1 cellular context compared by ENCODE assay signal in genomic region chr10:17616403-17617030, GRCh38.
TF ChIP-seq lines count a peak whose summit lies in the region.

No MANE protein-coding gene starts in this region.

TF ChIP-seq in K562, 482 proteins besides CTCF, POLR2A, EP300 and RAD21 (continued from another document and continues in another):
- TF ChIP-seq ETS1 (conservative IDR thresholded peaks at IDR 0.05; ENCODE audit: control insufficient read depth, low read depth, low read length) (no peak), ZNF23 (CRISPR knock-in tag; IDR thresholded peaks at IDR 0.05) (no peak), ZNF174 (CRISPR knock-in tag; IDR thresholded peaks at IDR 0.05) (no peak), BACH1 (tag; IDR thresholded peaks at IDR 0.05) (no peak), MYC (IDR thresholded peaks at IDR 0.05; ENCODE audit: low read depth, low read length) (no peak), MYC (CRISPR knock-in tag; IDR thresholded peaks at IDR 0.05; ENCODE audit: borderline replicate concordance, low read depth) (no peak), ZNF384 (IDR thresholded peaks at IDR 0.05; ENCODE audit: low read depth, low read length) (peak; percentile 62), CEBPB (tag; IDR thresholded peaks at IDR 0.05) (peak; percentile 95), ESRRA (IDR thresholded peaks at IDR 0.05; ENCODE audit: borderline replicate concordance, low read depth) (peak; percentile 51; the same call in 1 of the 2 replicates), MCM5 (IDR thresholded peaks at IDR 0.05; ENCODE audit: low read depth) (no peak), SRSF1 (IDR thresholded peaks at IDR 0.05; ENCODE audit: low read depth, low read length) (no peak), NFIC (IDR thresholded peaks at IDR 0.05) (no peak), MYNN (IDR thresholded peaks at IDR 0.05) (no peak), MYNN (CRISPR knock-in tag; IDR thresholded peaks at IDR 0.05) (no peak), ZNF175 (CRISPR knock-in tag; IDR thresholded peaks at IDR 0.05; ENCODE audit: low read depth) (no peak), EP400 (IDR thresholded peaks at IDR 0.05) (no peak; the same call in 1 of the 2 replicates), ZNF589 (CRISPR knock-in tag; IDR thresholded peaks at IDR 0.05; ENCODE audit: low read depth) (no peak), E2F3 (CRISPR knock-in tag; IDR thresholded peaks at IDR 0.05) (no peak), CCAR2 (IDR thresholded peaks at IDR 0.05; ENCODE audit: low read depth, low read length) (no peak), ZNF347 (CRISPR knock-in tag; IDR thresholded peaks at IDR 0.05; ENCODE audit: low read depth) (no peak), ARID1B (IDR thresholded peaks at IDR 0.05) (peak; percentile 70), ZNF699 (CRISPR knock-in tag; IDR thresholded peaks at IDR 0.05; ENCODE audit: insufficient replicate concordance) (no peak), CREBBP (IDR thresholded peaks at IDR 0.05; ENCODE audit: low read depth, low read length) (no peak), E2F4 (CRISPR knock-in tag; IDR thresholded peaks at IDR 0.05; ENCODE audit: low read depth) (no peak), ETV6 (IDR thresholded peaks at IDR 0.05; ENCODE audit: borderline replicate concordance in 1 of 2, low read depth in 2 of 2, low read length in 1 of 2) (no peak), ETV6 (CRISPR knock-in tag; IDR thresholded peaks at IDR 0.05; ENCODE audit: borderline replicate concordance) (no peak), MAFF (IDR thresholded peaks at IDR 0.05; ENCODE audit: low read length) (peak; percentile 75; the same call in 1 of the 2 replicates), HCFC1 (IDR thresholded peaks at IDR 0.05; ENCODE audit: low read depth, low read length) (no peak), FOXP1 (CRISPR knock-in tag; IDR thresholded peaks at IDR 0.05) (no peak), SAFB2 (IDR thresholded peaks at IDR 0.05; ENCODE audit: borderline replicate concordance, low read depth, low read length, severe bottlenecking) (no peak), YY1 (IDR thresholded peaks at IDR 0.05; ENCODE audit: borderline replicate concordance in 1 of 3, control insufficient read depth in 1 of 3, extremely low read depth in 1 of 3, insufficient read depth in 3 of 3, insufficient read length in 1 of 3, insufficient replicate concordance in 2 of 3, low read depth in 1 of 3, low read length in 2 of 3) (no peak), ZNF780A (CRISPR knock-in tag; IDR thresholded peaks at IDR 0.05) (no peak), TCF7 (IDR thresholded peaks at IDR 0.05; ENCODE audit: borderline replicate concordance) (no peak), GABPA (tag; conservative IDR thresholded peaks at IDR 0.05; ENCODE audit: low read depth) (no peak), TRIM28 (IDR thresholded peaks at IDR 0.05) (no peak), KLF1 (tag; IDR thresholded peaks at IDR 0.05) (no peak), CTBP1 (IDR thresholded peaks at IDR 0.05; ENCODE audit: borderline replicate concordance) (peak; percentile 80), RFX1 (IDR thresholded peaks at IDR 0.05) (no peak), GMEB1 (CRISPR knock-in tag; IDR thresholded peaks at IDR 0.05) (no peak), OTX1 (CRISPR knock-in tag; IDR thresholded peaks at IDR 0.05) (no peak), HSF4 (CRISPR knock-in tag; IDR thresholded peaks at IDR 0.05; ENCODE audit: borderline replicate concordance) (no peak), CBX3 (IDR thresholded peaks at IDR 0.05; ENCODE audit: borderline replicate concordance in 1 of 2, low read length in 2 of 2) (peak in 1 of 2 experiments; percentile 43; a peak in 1 of 3 replicates), NCOA4 (IDR thresholded peaks at IDR 0.05; ENCODE audit: partially characterized antibody) (no peak)
- TF ChIP-seq, protein P1, sequence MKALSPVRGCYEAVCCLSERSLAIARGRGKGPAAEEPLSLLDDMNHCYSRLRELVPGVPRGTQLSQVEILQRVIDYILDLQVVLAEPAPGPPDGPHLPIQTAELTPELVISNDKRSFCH (CRISPR knock-in tag; IDR thresholded peaks at IDR 0.05), result no peak
- TF ChIP-seq, protein P1 (tag; IDR thresholded peaks at IDR 0.05), result no peak
- TF ChIP-seq, protein P2, sequence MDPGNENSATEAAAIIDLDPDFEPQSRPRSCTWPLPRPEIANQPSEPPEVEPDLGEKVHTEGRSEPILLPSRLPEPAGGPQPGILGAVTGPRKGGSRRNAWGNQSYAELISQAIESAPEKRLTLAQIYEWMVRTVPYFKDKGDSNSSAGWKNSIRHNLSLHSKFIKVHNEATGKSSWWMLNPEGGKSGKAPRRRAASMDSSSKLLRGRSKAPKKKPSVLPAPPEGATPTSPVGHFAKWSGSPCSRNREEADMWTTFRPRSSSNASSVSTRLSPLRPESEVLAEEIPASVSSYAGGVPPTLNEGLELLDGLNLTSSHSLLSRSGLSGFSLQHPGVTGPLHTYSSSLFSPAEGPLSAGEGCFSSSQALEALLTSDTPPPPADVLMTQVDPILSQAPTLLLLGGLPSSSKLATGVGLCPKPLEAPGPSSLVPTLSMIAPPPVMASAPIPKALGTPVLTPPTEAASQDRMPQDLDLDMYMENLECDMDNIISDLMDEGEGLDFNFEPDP (CRISPR knock-in tag; IDR thresholded peaks at IDR 0.05), result no peak
- TF ChIP-seq, protein P3, sequence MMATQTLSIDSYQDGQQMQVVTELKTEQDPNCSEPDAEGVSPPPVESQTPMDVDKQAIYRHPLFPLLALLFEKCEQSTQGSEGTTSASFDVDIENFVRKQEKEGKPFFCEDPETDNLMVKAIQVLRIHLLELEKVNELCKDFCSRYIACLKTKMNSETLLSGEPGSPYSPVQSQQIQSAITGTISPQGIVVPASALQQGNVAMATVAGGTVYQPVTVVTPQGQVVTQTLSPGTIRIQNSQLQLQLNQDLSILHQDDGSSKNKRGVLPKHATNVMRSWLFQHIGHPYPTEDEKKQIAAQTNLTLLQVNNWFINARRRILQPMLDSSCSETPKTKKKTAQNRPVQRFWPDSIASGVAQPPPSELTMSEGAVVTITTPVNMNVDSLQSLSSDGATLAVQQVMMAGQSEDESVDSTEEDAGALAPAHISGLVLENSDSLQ (IDR thresholded peaks at IDR 0.05), result peak; percentile 68
- TF ChIP-seq, protein P4, sequence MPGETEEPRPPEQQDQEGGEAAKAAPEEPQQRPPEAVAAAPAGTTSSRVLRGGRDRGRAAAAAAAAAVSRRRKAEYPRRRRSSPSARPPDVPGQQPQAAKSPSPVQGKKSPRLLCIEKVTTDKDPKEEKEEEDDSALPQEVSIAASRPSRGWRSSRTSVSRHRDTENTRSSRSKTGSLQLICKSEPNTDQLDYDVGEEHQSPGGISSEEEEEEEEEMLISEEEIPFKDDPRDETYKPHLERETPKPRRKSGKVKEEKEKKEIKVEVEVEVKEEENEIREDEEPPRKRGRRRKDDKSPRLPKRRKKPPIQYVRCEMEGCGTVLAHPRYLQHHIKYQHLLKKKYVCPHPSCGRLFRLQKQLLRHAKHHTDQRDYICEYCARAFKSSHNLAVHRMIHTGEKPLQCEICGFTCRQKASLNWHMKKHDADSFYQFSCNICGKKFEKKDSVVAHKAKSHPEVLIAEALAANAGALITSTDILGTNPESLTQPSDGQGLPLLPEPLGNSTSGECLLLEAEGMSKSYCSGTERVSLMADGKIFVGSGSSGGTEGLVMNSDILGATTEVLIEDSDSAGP (CRISPR knock-in tag; IDR thresholded peaks at IDR 0.05), result no peak
- TF ChIP-seq, protein P5, sequence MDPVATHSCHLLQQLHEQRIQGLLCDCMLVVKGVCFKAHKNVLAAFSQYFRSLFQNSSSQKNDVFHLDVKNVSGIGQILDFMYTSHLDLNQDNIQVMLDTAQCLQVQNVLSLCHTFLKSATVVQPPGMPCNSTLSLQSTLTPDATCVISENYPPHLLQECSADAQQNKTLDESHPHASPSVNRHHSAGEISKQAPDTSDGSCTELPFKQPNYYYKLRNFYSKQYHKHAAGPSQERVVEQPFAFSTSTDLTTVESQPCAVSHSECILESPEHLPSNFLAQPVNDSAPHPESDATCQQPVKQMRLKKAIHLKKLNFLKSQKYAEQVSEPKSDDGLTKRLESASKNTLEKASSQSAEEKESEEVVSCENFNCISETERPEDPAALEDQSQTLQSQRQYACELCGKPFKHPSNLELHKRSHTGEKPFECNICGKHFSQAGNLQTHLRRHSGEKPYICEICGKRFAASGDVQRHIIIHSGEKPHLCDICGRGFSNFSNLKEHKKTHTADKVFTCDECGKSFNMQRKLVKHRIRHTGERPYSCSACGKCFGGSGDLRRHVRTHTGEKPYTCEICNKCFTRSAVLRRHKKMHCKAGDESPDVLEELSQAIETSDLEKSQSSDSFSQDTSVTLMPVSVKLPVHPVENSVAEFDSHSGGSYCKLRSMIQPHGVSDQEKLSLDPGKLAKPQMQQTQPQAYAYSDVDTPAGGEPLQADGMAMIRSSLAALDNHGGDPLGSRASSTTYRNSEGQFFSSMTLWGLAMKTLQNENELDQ (CRISPR knock-in tag; IDR thresholded peaks at IDR 0.05; ENCODE audit: borderline replicate concordance), result no peak
- TF ChIP-seq, protein P6, sequence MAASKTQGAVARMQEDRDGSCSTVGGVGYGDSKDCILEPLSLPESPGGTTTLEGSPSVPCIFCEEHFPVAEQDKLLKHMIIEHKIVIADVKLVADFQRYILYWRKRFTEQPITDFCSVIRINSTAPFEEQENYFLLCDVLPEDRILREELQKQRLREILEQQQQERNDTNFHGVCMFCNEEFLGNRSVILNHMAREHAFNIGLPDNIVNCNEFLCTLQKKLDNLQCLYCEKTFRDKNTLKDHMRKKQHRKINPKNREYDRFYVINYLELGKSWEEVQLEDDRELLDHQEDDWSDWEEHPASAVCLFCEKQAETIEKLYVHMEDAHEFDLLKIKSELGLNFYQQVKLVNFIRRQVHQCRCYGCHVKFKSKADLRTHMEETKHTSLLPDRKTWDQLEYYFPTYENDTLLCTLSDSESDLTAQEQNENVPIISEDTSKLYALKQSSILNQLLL (CRISPR knock-in tag; IDR thresholded peaks at IDR 0.05; ENCODE audit: borderline replicate concordance), result no peak
- TF ChIP-seq, protein P7, sequence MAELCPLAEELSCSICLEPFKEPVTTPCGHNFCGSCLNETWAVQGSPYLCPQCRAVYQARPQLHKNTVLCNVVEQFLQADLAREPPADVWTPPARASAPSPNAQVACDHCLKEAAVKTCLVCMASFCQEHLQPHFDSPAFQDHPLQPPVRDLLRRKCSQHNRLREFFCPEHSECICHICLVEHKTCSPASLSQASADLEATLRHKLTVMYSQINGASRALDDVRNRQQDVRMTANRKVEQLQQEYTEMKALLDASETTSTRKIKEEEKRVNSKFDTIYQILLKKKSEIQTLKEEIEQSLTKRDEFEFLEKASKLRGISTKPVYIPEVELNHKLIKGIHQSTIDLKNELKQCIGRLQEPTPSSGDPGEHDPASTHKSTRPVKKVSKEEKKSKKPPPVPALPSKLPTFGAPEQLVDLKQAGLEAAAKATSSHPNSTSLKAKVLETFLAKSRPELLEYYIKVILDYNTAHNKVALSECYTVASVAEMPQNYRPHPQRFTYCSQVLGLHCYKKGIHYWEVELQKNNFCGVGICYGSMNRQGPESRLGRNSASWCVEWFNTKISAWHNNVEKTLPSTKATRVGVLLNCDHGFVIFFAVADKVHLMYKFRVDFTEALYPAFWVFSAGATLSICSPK (IDR thresholded peaks at IDR 0.05; ENCODE audit: borderline replicate concordance), result no peak
- TF ChIP-seq, protein P8, sequence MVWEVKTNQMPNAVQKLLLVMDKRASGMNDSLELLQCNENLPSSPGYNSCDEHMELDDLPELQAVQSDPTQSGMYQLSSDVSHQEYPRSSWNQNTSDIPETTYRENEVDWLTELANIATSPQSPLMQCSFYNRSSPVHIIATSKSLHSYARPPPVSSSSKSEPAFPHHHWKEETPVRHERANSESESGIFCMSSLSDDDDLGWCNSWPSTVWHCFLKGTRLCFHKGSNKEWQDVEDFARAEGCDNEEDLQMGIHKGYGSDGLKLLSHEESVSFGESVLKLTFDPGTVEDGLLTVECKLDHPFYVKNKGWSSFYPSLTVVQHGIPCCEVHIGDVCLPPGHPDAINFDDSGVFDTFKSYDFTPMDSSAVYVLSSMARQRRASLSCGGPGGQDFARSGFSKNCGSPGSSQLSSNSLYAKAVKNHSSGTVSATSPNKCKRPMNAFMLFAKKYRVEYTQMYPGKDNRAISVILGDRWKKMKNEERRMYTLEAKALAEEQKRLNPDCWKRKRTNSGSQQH (CRISPR knock-in tag; IDR thresholded peaks at IDR 0.05), result no peak
- TF ChIP-seq, protein P9, sequence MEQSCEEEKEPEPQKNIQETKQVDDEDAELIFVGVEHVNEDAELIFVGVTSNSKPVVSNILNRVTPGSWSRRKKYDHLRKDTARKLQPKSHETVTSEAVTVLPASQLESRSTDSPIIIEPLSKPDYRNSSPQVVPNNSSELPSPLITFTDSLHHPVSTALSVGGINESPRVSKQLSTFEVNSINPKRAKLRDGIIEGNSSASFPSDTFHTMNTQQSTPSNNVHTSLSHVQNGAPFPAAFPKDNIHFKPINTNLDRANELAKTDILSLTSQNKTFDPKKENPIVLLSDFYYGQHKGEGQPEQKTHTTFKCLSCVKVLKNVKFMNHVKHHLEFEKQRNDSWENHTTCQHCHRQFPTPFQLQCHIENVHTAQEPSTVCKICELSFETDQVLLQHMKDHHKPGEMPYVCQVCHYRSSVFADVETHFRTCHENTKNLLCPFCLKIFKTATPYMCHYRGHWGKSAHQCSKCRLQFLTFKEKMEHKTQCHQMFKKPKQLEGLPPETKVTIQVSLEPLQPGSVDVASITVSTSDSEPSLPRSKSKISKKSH (CRISPR knock-in tag; IDR thresholded peaks at IDR 0.05), result no peak
